In genomic region chr1:29201595-29202051, GRCh38 we compare ENCODE assay signal across 11 cellular contexts. TPM values are rescaled to one million over a fixed set of nuclear protein-coding genes. Genes with fewer than 3 reads are reported as not detected.
DNase-seq lines count a peak whose midpoint lies in the region; ATAC-seq and TF ChIP-seq lines count a peak whose summit lies in the region.
"Had no signal": no experiment of that assay in that cellular context is flagged by ENCODE, and none has a peak within 500 bp of the region (broad histone marks: within the 10 kb centered on the region; RNA-seq: fewer than 3 reads in every experiment).

No MANE protein-coding gene starts in this region.

- H3K9me3 ChIP-seq in SK-N-MC (ENCODE audit: low read depth, low read length) (no peaks in the 10 kb centered on the region), gastroesophageal sphincter (no peaks in the 10 kb centered on the region), tibial artery (no peaks in the 10 kb centered on the region)

- no peak overlapping the region for H3K4me3 ChIP-seq in SK-N-MC
- H3K4me3 ChIP-seq in gastroesophageal sphincter, result no peak overlapping the region
- H3K4me3 ChIP-seq in tibial artery, result no peak overlapping the region

- no peak for ATAC-seq in activated naive CD8-positive, alpha-beta T cell treated with anti-CD3 and anti-CD28 coated beads, Interleukin-2, amount 10 ng/mL, durations not matched to agents 7 days and 5 days (ENCODE audit: low read depth)
- ATAC-seq in gastroesophageal sphincter, result no peak
- no peak for ATAC-seq in GM21576 (IDR thresholded peaks at IDR 0.05; ENCODE audit: unreplicated experiment)

- no peaks in the 10 kb centered on the region for H3K9me3 Mint-ChIP-seq in activated naive CD8-positive, alpha-beta T cell treated with anti-CD3 and anti-CD28 coated beads, Interleukin-2, amount 10 ng/mL, durations not matched to agents 7 days and 5 days
- no peaks in the 10 kb centered on the region for H3K9me3 Mint-ChIP-seq in activated naive CD8-positive, alpha-beta T cell treated with anti-CD3 and anti-CD28 coated beads for 36 hours

- H3K4me3 Mint-ChIP-seq in activated naive CD8-positive, alpha-beta T cell treated with anti-CD3 and anti-CD28 coated beads, Interleukin-2, amount 10 ng/mL, durations not matched to agents 7 days and 5 days, result no peak overlapping the region
- H3K4me3 Mint-ChIP-seq in activated naive CD8-positive, alpha-beta T cell treated with anti-CD3 and anti-CD28 coated beads for 36 hours, result no peak overlapping the region

- TF ChIP-seq CTCF in gastroesophageal sphincter (IDR thresholded peaks at IDR 0.05), result no peak
- no peak for TF ChIP-seq CTCF in tibial artery (IDR thresholded peaks at IDR 0.05)

- H3K27me3 Mint-ChIP-seq in activated naive CD8-positive, alpha-beta T cell treated with anti-CD3 and anti-CD28 coated beads, Interleukin-2, amount 10 ng/mL, durations not matched to agents 7 days and 5 days, result no peaks in the 10 kb centered on the region
- H3K27me3 Mint-ChIP-seq in activated naive CD8-positive, alpha-beta T cell treated with anti-CD3 and anti-CD28 coated beads for 36 hours, result no peaks in the 10 kb centered on the region

- POLR2A ChIA-PET in activated naive CD8-positive, alpha-beta T cell treated with anti-CD3 and anti-CD28 coated beads, Interleukin-2, amount 10 ng/mL, durations not matched to agents 7 days and 5 days (lab: Charles Lee), result interaction anchor here (0.8 to 2.3 kb wide), 5 partner anchors 20 to 320 kb away, joined by 3 to 12 read pairs (median 5); partner anchors contain the start of gene SRSF4

- H3K36me3 ChIP-seq in SK-N-MC (ENCODE audit: insufficient read depth, low read length) (peaks cover 41% of the 10 kb centered on the region), gastroesophageal sphincter (peaks cover 0 to 86% of the 10 kb centered on the region in 2 donors), tibial artery (peaks cover 11 to 87% (median 55%) of the 10 kb centered on the region in 3 donors)

- no peak for TF ChIP-seq POLR2A in gastroesophageal sphincter (IDR thresholded peaks at IDR 0.05)

- peaks cover 3 to 12% (median 10%) of the 10 kb centered on the region in 3 donors for H3K4me1 ChIP-seq in gastroesophageal sphincter
- H3K4me1 ChIP-seq in tibial artery, result peaks cover 0 to 11% (median 7%) of the 10 kb centered on the region in 4 donors

- no peak for DNase-seq in activated naive CD8-positive, alpha-beta T cell treated with anti-CD3 and anti-CD28 coated beads, Interleukin-2, amount 10 ng/mL, durations not matched to agents 7 days and 5 days
- DNase-seq in activated naive CD8-positive, alpha-beta T cell treated with anti-CD3 and anti-CD28 coated beads for 36 hours, result no peak
- DNase-seq in SK-N-MC (ENCODE audit: low read depth, low spot score) (no peak), tibial artery (no peak), NCI-H510A treated with DMSO at 0.1 percent for 48 hours (lab: John Stamatoyannopoulos, UW) (no peak)
- DNase-seq in stimulated activated CD4-positive, alpha-beta T cell treated with anti-CD3 and anti-CD28 coated beads, Interleukin-12 subunit alpha, Interleukin-12 subunit beta, amount 100 ng/mL, for 4 hours, result no peak
- DNase-seq: activated CD4-positive, CD25-positive, alpha-beta regulatory T cell treated with anti-CD3 and anti-CD28 coated beads, Interleukin-2, amount 50 U/mL, for 72 hours; activated effector memory CD4-positive, alpha-beta T cell treated with Interleukin-2 at 50 U/mL for 16 hours; DMS53 had no signal

- H3K27me3 ChIP-seq in gastroesophageal sphincter, result no peaks in the 10 kb centered on the region
- H3K27me3 ChIP-seq in tibial artery, result no peaks in the 10 kb centered on the region

- no peaks in the 10 kb centered on the region for H3K36me3 Mint-ChIP-seq in activated naive CD8-positive, alpha-beta T cell treated with anti-CD3 and anti-CD28 coated beads, Interleukin-2, amount 10 ng/mL, durations not matched to agents 7 days and 5 days
- peaks cover 8% of the 10 kb centered on the region for H3K36me3 Mint-ChIP-seq in activated naive CD8-positive, alpha-beta T cell treated with anti-CD3 and anti-CD28 coated beads for 36 hours

- H3K27ac ChIP-seq in SK-N-MC (peak overlapping the region; percentile 53), gastroesophageal sphincter (peak overlapping the region in 3 of 4 donors; percentile 75 to 89 (median 76)), tibial artery (peak overlapping the region; percentile 72 to 76)

- no peak for TF ChIP-seq EP300 in gastroesophageal sphincter (IDR thresholded peaks at IDR 0.05)

- peaks cover 9% of the 10 kb centered on the region for H3K4me1 Mint-ChIP-seq in activated naive CD8-positive, alpha-beta T cell treated with anti-CD3 and anti-CD28 coated beads, Interleukin-2, amount 10 ng/mL, durations not matched to agents 7 days and 5 days
- peaks cover 10% of the 10 kb centered on the region for H3K4me1 Mint-ChIP-seq in activated naive CD8-positive, alpha-beta T cell treated with anti-CD3 and anti-CD28 coated beads for 36 hours

- intact Hi-C loops in tibial artery (cut with DNase I; ENCODE audit: low total_unique reads), result loop anchor here (10.0 kb wide), 1 partner anchor 167 kb away; no protein-coding TSS in a partner anchor

- WGBS in gastroesophageal sphincter (ENCODE audit: low coverage in 1 of 2), 2 donors, result 90 to 95% methylated on average over 2 to 6 of the region's 6 CpGs

- peak overlapping the region; percentile 9 for H3K27ac Mint-ChIP-seq in activated naive CD8-positive, alpha-beta T cell treated with anti-CD3 and anti-CD28 coated beads, Interleukin-2, amount 10 ng/mL, durations not matched to agents 7 days and 5 days
- H3K27ac Mint-ChIP-seq in activated naive CD8-positive, alpha-beta T cell treated with anti-CD3 and anti-CD28 coated beads for 36 hours, result no peak overlapping the region

- H3K9ac ChIP-seq in SK-N-MC (ENCODE audit: insufficient read length), result peak overlapping the region; percentile 7

RNA-seq across cellular contexts. Expression of gene SRSF4, which starts 19.9 kb away (rescaled TPM):
- total RNA-seq in activated naive CD8-positive, alpha-beta T cell treated with anti-CD3 and anti-CD28 coated beads, Interleukin-2, amount 10 ng/mL, durations not matched to agents 7 days and 5 days, result 100 to 1,000 TPM; 119 to 129 TPM
- 100 to 1,000 TPM; 113 to 114 TPM for total RNA-seq in activated naive CD8-positive, alpha-beta T cell treated with anti-CD3 and anti-CD28 coated beads for 36 hours
- total RNA-seq in gastroesophageal sphincter, result 100 to 1,000 TPM in 1 of 4 donors, 10 to 100 TPM in 3; 82.7 to 112 (median 96.8) TPM

RNA-seq across cellular contexts. Expression of gene MECR, which starts 29.1 kb away (rescaled TPM):
- total RNA-seq in activated naive CD8-positive, alpha-beta T cell treated with anti-CD3 and anti-CD28 coated beads, Interleukin-2, amount 10 ng/mL, durations not matched to agents 7 days and 5 days, result 10 to 100 TPM; 17.0 to 17.1 TPM
- 10 to 100 TPM; 42.0 to 42.7 TPM for total RNA-seq in activated naive CD8-positive, alpha-beta T cell treated with anti-CD3 and anti-CD28 coated beads for 36 hours
- 10 to 100 TPM in 3 of 4 donors, 1 to 10 TPM in 1; 8.2 to 17.1 (median 12.9) TPM for total RNA-seq in gastroesophageal sphincter

RNA-seq across cellular contexts. Expression of gene PTPRU, which starts 34.7 kb away (rescaled TPM):
- total RNA-seq in activated naive CD8-positive, alpha-beta T cell treated with anti-CD3 and anti-CD28 coated beads, Interleukin-2, amount 10 ng/mL, durations not matched to agents 7 days and 5 days, result under 1 TPM; 0.54 to 0.69 TPM
- total RNA-seq in activated naive CD8-positive, alpha-beta T cell treated with anti-CD3 and anti-CD28 coated beads for 36 hours, result under 1 TPM; 0.52 to 0.74 TPM
- 10 to 100 TPM; 11.1 to 30.5 (median 23.7) TPM for total RNA-seq in gastroesophageal sphincter

Comparison
In these comparisons a context has a peak if more than half of its experiments do, and no peak if none do; other contexts are left out.
1. RNA of gene PTPRU, which starts 34.7 kb away (total RNA-seq): 11.1 to 30.5 TPM in gastroesophageal sphincter; 0.52 to 0.74 TPM in activated naive CD8-positive, alpha-beta T cell treated with anti-CD3 and anti-CD28 coated beads for 36 hours and 0.54 to 0.69 TPM in activated naive CD8-positive, alpha-beta T cell treated with anti-CD3 and anti-CD28 coated beads, Interleukin-2, amount 10 ng/mL, durations not matched to agents 7 days and 5 days; every median in the first group is over 4 times any median in the second.
2. Peak in every context shown above with its lines, with median percentiles within 50 percentile points of each other: H3K27ac ChIP-seq.